Comparison of ENCODE assay signal across 8 cellular contexts in genomic region chr1:224503161-224504118, GRCh38.
DNase-seq lines count a peak whose midpoint lies in the region; ATAC-seq and TF ChIP-seq lines count a peak whose summit lies in the region.

No MANE protein-coding gene starts in this region.

- H3K4me3 ChIP-seq in epithelial cell of esophagus (ENCODE audit: low read length) (no peak overlapping the region), mesodermal cell (ENCODE audit: extremely low read depth, insufficient read depth, low read length, poor library complexity, severe bottlenecking) (no peak overlapping the region), tibial artery (peak overlapping the region; percentile 6 to 8)

- no peaks in the 10 kb centered on the region for H3K9me3 ChIP-seq in mesodermal cell (ENCODE audit: control insufficient read depth, low read length)
- H3K9me3 ChIP-seq in tibial artery, result no peaks in the 10 kb centered on the region

- no peaks in the 10 kb centered on the region for H3K27me3 ChIP-seq in tibial artery

- DNase-seq in C1 segment of cervical spinal cord (lab: John Stamatoyannopoulos, UW) (peak; percentile 13 to 84 (median 68)), NCI-H1417 treated with DMSO at 0.1 percent for 48 hours (lab: John Stamatoyannopoulos, UW) (peak; percentile 64), SW 1271 (lab: John Stamatoyannopoulos, UW) (peak; percentile 37 to 75), epithelial cell of esophagus (ENCODE audit: low read depth) (peak; percentile 98), tibial artery (peak; percentile 93 to 94)

- H3K4me1 ChIP-seq in mesodermal cell (ENCODE audit: control insufficient read depth, insufficient read depth, low read length, poor library complexity, severe bottlenecking) (peaks cover 41% of the 10 kb centered on the region), tibial artery (peaks cover 0 to 46% (median 27%) of the 10 kb centered on the region in 4 donors)

- ATAC-seq in GM18519 (IDR thresholded peaks at IDR 0.05; ENCODE audit: low FRiP score, unreplicated experiment) (peak; percentile 87), HG02938 (IDR thresholded peaks at IDR 0.05; ENCODE audit: unreplicated experiment) (peak; percentile 87)

- TF ChIP-seq CTCF in epithelial cell of esophagus (IDR thresholded peaks at IDR 0.05; ENCODE audit: insufficient read depth, low read depth, low read length, missing control alignments) (peak; percentile 15), tibial artery (IDR thresholded peaks at IDR 0.05) (peak in 1 of 2 experiments; percentile 7)

- WGBS in mesodermal cell (ENCODE audit: insufficient coverage in 2 of 2), 2 experiments, result 8 to 17% methylated on average over 10 to 14 of the region's 19 CpGs

- H3K36me3 ChIP-seq in mesodermal cell (ENCODE audit: control insufficient read depth, insufficient read depth, low read length) (no peaks in the 10 kb centered on the region), tibial artery (no peaks in the 10 kb centered on the region)

- intact Hi-C loops in tibial artery (cut with DNase I; ENCODE audit: low total_unique reads), result no loop called here

- peak overlapping the region; percentile 71 for H3K27ac ChIP-seq in mesodermal cell (ENCODE audit: low read depth, low read length, severe bottlenecking)
- peak overlapping the region; percentile 59 to 78 for H3K27ac ChIP-seq in tibial artery

Comparison
In these comparisons a context has a peak if more than half of its experiments do, and no peak if none do; other contexts are left out.
1. H3K4me3 ChIP-seq: peak in tibial artery (2 of 2); none in epithelial cell of esophagus (single experiment) and mesodermal cell (single experiment).
2. Peak in every context shown above with its lines, with median percentiles within 50 percentile points of each other: DNase-seq.